ENCODE assay signal across 9 cellular contexts in the genomic region with DNA sequence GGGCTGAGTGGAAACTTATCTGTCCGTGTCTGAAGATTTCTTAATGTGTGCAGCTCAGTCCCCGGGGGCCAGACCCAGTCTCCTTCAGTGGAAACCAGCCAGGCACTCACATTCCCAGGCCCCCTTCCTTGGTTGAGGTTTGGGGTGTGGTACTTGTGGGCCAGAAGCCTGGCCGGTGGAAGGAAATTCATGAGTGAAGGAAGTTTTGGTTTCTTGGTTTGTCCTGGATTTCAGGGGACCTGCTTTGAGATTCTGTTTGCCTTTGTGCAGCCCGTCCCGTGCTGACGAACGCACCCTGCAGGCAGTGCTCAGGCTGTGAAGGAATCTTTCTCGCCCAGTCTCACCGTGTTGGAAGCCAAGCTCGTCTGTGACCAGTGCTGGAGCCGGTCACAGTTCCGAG. TPM values are rescaled to one million over a fixed set of nuclear protein-coding genes. Genes with fewer than 3 reads are reported as not detected.
DNase-seq lines count a peak whose midpoint lies in the region; ATAC-seq and TF ChIP-seq lines count a peak whose summit lies in the region.
"Had no signal": no experiment of that assay in that cellular context is flagged by ENCODE, and none has a peak within 500 bp of the region (broad histone marks: within the 10 kb centered on the region; RNA-seq: fewer than 3 reads in every experiment).

No MANE protein-coding gene starts in this region.

- peak overlapping the region; percentile 59; the same call in 1 of the 2 replicates for H3K4me3 ChIP-seq in Karpas-422 (ENCODE audit: low read length)
- H3K4me3 ChIP-seq in coronary artery: peak overlapping the region; percentile 86
- no peak overlapping the region for H3K4me3 ChIP-seq in A673 (ENCODE audit: low read depth, low read length, poor library complexity, severe bottlenecking)
- H3K4me3 ChIP-seq: right lobe of liver had no signal

- H3K9me3 ChIP-seq in Karpas-422 (ENCODE audit: low read length) (no peaks in the 10 kb centered on the region), A673 (ENCODE audit: low read depth, low read length, poor library complexity, severe bottlenecking) (no peaks in the 10 kb centered on the region)
- H3K9me3 ChIP-seq: right lobe of liver had no signal

- ATAC-seq in naive thymus-derived CD8-positive, alpha-beta T cell: no peak
- no peak for ATAC-seq in HG02642 (IDR thresholded peaks at IDR 0.05; ENCODE audit: poor library complexity, unreplicated experiment)
- ATAC-seq: right lobe of liver had no signal

- POLR2A ChIA-PET in naive thymus-derived CD8-positive, alpha-beta T cell (lab: Charles Lee): interaction anchor here (0.6 to 6.6 kb wide), 5 partner anchors 10 to 700 kb away, joined by 3 to 61 read pairs (median 4); no protein-coding TSS in a partner anchor
- POLR2A ChIA-PET in A673 (lab: Charles Lee; ENCODE audit: low non-redundant PET): interaction anchor here (0.6 kb wide), 1 partner anchor 704 kb away, joined by 3 read pairs; no protein-coding TSS in a partner anchor

- H3K4me2 ChIP-seq in Karpas-422 (ENCODE audit: low read depth, low read length, poor library complexity, severe bottlenecking): peak overlapping the region; percentile 59

- H3K36me3 ChIP-seq in Karpas-422 (ENCODE audit: insufficient read depth, low read length) (no peaks in the 10 kb centered on the region; the same call in 1 of the 2 replicates), A673 (ENCODE audit: insufficient read depth, low read length, poor library complexity, severe bottlenecking) (no peaks in the 10 kb centered on the region)
- H3K36me3 ChIP-seq: right lobe of liver had no signal

- peak overlapping the region; percentile 63 for H3K9ac ChIP-seq in Karpas-422 (ENCODE audit: low read length)

- peak; percentile 19 to 39 for DNase-seq in AML-193 (lab: John Stamatoyannopoulos, UW)
- peak; percentile 66 for DNase-seq in Karpas-422
- no peak for DNase-seq in coronary artery (ENCODE audit: low spot score)
- DNase-seq in naive thymus-derived CD8-positive, alpha-beta T cell: peak in 2 of 10 donors; percentile 21 to 59
- DNase-seq in SW 1271 (lab: John Stamatoyannopoulos, UW): no peak
- DNase-seq in DMS79 (lab: John Stamatoyannopoulos, UW): no peak
- DNase-seq in A673 (ENCODE audit: low spot score): no peak

- H3K27ac ChIP-seq in Karpas-422 (ENCODE audit: low read length): 0 out of 2 replicates have a peak overlapping the region, but pooled peaks have one; percentile 5
- peak overlapping the region; percentile 79 to 91 for H3K27ac ChIP-seq in coronary artery
- no peak overlapping the region for H3K27ac ChIP-seq in A673 (ENCODE audit: low read depth, low read length, poor library complexity, severe bottlenecking)

- H3K79me2 ChIP-seq in Karpas-422 (ENCODE audit: low read length): no peaks in the 10 kb centered on the region

- TF ChIP-seq CTCF in coronary artery (IDR thresholded peaks at IDR 0.05) (no peak), A673 (conservative IDR thresholded peaks at IDR 0.05; ENCODE audit: low read depth, low read length) (no peak)

- H3K9me2 ChIP-seq in Karpas-422 (replicated peaks; ENCODE audit: insufficient read depth, low read length): no peaks in the 10 kb centered on the region

- no peaks in the 10 kb centered on the region for H3K9me3 Mint-ChIP-seq in naive thymus-derived CD8-positive, alpha-beta T cell

- 0 out of 2 replicates have a peak overlapping the region, but pooled peaks have one; percentile 5 for H2AFZ ChIP-seq in Karpas-422 (ENCODE audit: low read length)

- peaks cover 53% of the 10 kb centered on the region for H3K4me1 ChIP-seq in Karpas-422 (ENCODE audit: low read length)
- peaks cover 4% of the 10 kb centered on the region for H3K4me1 ChIP-seq in A673 (ENCODE audit: insufficient read depth, low read length, poor library complexity, severe bottlenecking)

- intact Hi-C loops in A673 (cut with micrococcal nuclease; ENCODE audit: unreplicated experiment): no loop called here

- BruUV-seq in A673 (replicated peaks; lab: Mats Ljungman, UMichigan): no TSS peak

- H3K36me3 Mint-ChIP-seq in naive thymus-derived CD8-positive, alpha-beta T cell: no peaks in the 10 kb centered on the region

- H3K27me3 Mint-ChIP-seq in naive thymus-derived CD8-positive, alpha-beta T cell: no peaks in the 10 kb centered on the region

- CTCF ChIA-PET in A673 (lab: Charles Lee): no interaction called here

- peak overlapping the region; percentile 86 to 96 (median 93) for H3K27ac Mint-ChIP-seq in naive thymus-derived CD8-positive, alpha-beta T cell

- peaks cover 37 to 77% (median 72%) of the 10 kb centered on the region in 4 donors for H3K4me1 Mint-ChIP-seq in naive thymus-derived CD8-positive, alpha-beta T cell

- H3K4me3 Mint-ChIP-seq in naive thymus-derived CD8-positive, alpha-beta T cell: peak overlapping the region; percentile 50 to 97 (median 90)

- H3K27me3 ChIP-seq in Karpas-422 (ENCODE audit: low read length): no peaks in the 10 kb centered on the region
- no peaks in the 10 kb centered on the region for H3K27me3 ChIP-seq in A673 (replicated peaks; ENCODE audit: insufficient read depth, low read depth, low read length, poor library complexity)
- H3K27me3 ChIP-seq: right lobe of liver had no signal

- peaks cover 13% of the 10 kb centered on the region; the same call in 1 of the 2 replicates for H4K20me1 ChIP-seq in Karpas-422 (ENCODE audit: insufficient read depth, low read depth, low read length)

RNA-seq across cellular contexts. Expression of gene INPP5A, which starts 2.9 kb away (rescaled TPM):
- 9.1 and 11.8 TPM in 2 replicates for total RNA-seq in Karpas-422 (2014; rRNA removed; shearing (Covaris generic); ENCODE audit: low replicate concordance)
- total RNA-seq in naive thymus-derived CD8-positive, alpha-beta T cell: 10 to 100 TPM; 30.4 to 33.7 TPM
- polyA plus RNA-seq in naive thymus-derived CD8-positive, alpha-beta T cell: 1 to 10 TPM in 2 of 3 donors, under 1 TPM in 1; 0.51 to 3.9 (median 1.1) TPM
- 21.2 and 21.8 TPM in 2 replicates for total RNA-seq in A673 (2021)

Comparison
In these comparisons a context has a peak if more than half of its experiments do, and no peak if none do; other contexts are left out.
1. DNase-seq: peak in AML-193 (2 of 2) and Karpas-422 (single experiment); none in coronary artery (single experiment), SW 1271 (0 of 2), DMS79 (single experiment) and A673 (single experiment).